Comparison of ENCODE assay signal across 21 cellular contexts in the genomic region with DNA sequence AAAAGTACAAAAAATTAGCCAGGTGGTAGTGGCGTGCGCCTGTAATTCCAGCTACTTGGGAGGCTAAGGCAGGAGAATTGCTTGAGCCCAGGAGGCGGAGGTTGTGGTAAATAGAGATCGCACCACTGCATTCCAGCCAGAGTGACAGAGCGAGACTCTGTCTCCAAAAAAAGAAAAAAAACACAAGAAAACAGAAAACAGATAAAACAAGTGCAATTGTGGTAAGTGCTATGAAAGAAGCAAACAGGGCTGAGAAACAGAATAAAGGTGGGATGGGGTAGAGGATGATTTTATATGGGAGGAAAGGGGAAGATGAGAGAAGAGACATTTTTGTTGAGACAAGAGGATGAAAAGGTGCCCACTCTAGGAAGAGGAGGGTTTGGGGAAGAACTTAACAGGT. TPM values are rescaled to one million over a fixed set of nuclear protein-coding genes. Genes with fewer than 3 reads are reported as not detected.
DNase-seq lines count a peak whose midpoint lies in the region; ATAC-seq, FAIRE-seq and TF ChIP-seq lines count a peak whose summit lies in the region.
"Had no signal": no experiment of that assay in that cellular context is flagged by ENCODE, and none has a peak within 500 bp of the region (broad histone marks: within the 10 kb centered on the region; RNA-seq: fewer than 3 reads in every experiment).

No MANE protein-coding gene starts in this region.

- no peaks in the 10 kb centered on the region; a peak in 1 of 4 replicates for H3K9me3 ChIP-seq in H1 (ENCODE audit: insufficient read depth in 2 of 2, low read depth in 1 of 2, low read length in 1 of 2)
- H3K9me3 ChIP-seq: A549, Caco-2 had no signal

- POLR2A ChIA-PET in H1 (lab: Charles Lee; ENCODE audit: partially characterized antibody), result interaction anchor here (2.2 to 2.8 kb wide), 2 partner anchors 10 to 12 kb away, joined by 6 to 7 read pairs; no protein-coding TSS in a partner anchor

- WGBS in H1 (ENCODE audit: extremely low coverage in 1 of 2, insufficient coverage in 1 of 2, insufficient read length in 1 of 2, insufficient replicate concordance in 2 of 2, low coverage in 1 of 2, low lambda C conversion rate in 2 of 2, missing lambda C conversion rate in 1 of 2), 2 experiments, result 94% methylated on average over 5 of the region's 5 CpGs; no CpG with 5 or more reads in 1 of the 2 experiments

- no peak overlapping the region for H2AK5ac ChIP-seq in H1 (ENCODE audit: low read depth, low read length)

- peaks cover 0 to under 1% of the 10 kb centered on the region in 2 experiments; a peak in 1 of 4 replicates for H3K79me2 ChIP-seq in H1 (ENCODE audit: control insufficient read depth in 1 of 2, insufficient read depth in 2 of 2, low read length in 2 of 2)

- H3K36me3 ChIP-seq in H1 (ENCODE audit: control insufficient read depth in 2 of 4, insufficient read depth in 4 of 4, low read length in 3 of 4), result no peaks in the 10 kb centered on the region
- H3K36me3 ChIP-seq: BLaER1 treated with 17β-estradiol and CSF1 and Interleukin-3, amounts not matched to agents 10 nM and 100 nM had no signal

- TF ChIP-seq POLR2A in H1 (IDR thresholded peaks at IDR 0.05; ENCODE audit: control extremely low read depth in 1 of 2, low read depth in 2 of 2, low read length in 2 of 2), result no peak

- H3K23me2 ChIP-seq in H1 (ENCODE audit: low read depth, low read length), result peaks cover 5% of the 10 kb centered on the region; the same call in 1 of the 2 replicates

- peaks cover 11 to 19% (median 14%) of the 10 kb centered on the region in 4 experiments for H3K4me1 ChIP-seq in H1 (replicated peaks in 1 of 4; ENCODE audit: control insufficient read depth in 3 of 4, insufficient read depth in 4 of 4, low read length in 3 of 4)
- H3K4me1 ChIP-seq: A549, Caco-2 had no signal

- no peak overlapping the region for H3K4me3 Mint-ChIP-seq in activated naive CD8-positive, alpha-beta T cell
- no peak overlapping the region for H3K4me3 Mint-ChIP-seq in activated naive CD8-positive, alpha-beta T cell treated with anti-CD3 and anti-CD28 coated beads, Interleukin-2, amount 50 U/mL, for 24 hours
- H3K4me3 Mint-ChIP-seq: B cell; CD4-positive, alpha-beta T cell; CD8-positive, alpha-beta T cell had no signal

- peaks cover 10% of the 10 kb centered on the region for H3K4me1 Mint-ChIP-seq in activated naive CD8-positive, alpha-beta T cell (ENCODE audit: low read depth)
- peaks cover 10% of the 10 kb centered on the region for H3K4me1 Mint-ChIP-seq in activated naive CD8-positive, alpha-beta T cell treated with anti-CD3 and anti-CD28 coated beads, Interleukin-2, amount 50 U/mL, for 24 hours

- H3K27ac ChIP-seq in H1 (ENCODE audit: low read depth, low read length), result no peak overlapping the region
- H3K27ac ChIP-seq: 22Rv1; A549; BLaER1 treated with 17β-estradiol and CSF1 and Interleukin-3, amounts not matched to agents 10 nM and 100 nM; C4-2B had no signal

- DNase-seq in activated naive CD8-positive, alpha-beta T cell treated with anti-CD3 and anti-CD28 coated beads, Interleukin-2, amount 50 U/mL, for 24 hours, result no peak
- DNase-seq in H1 (ENCODE audit: low read depth in 1 of 2, low spot score in 2 of 2) (no peak), HuH-7.5 (ENCODE audit: low spot score) (no peak), left cardiac atrium (no peak)
- DNase-seq: AML-193; Caco-2; Calu3; CD4-positive, alpha-beta T cell; CD8-positive, alpha-beta T cell; DMS79 treated with DMSO at 0.1 percent for 48 hours; GF-D8 had no signal

- TF ChIP-seq RAD21 in H1 (IDR thresholded peaks at IDR 0.05 in 1 of 2, conservative IDR thresholded peaks at IDR 0.05 in 1 of 2; ENCODE audit: low read depth in 2 of 2, low read length in 2 of 2), result no peak

- no peak overlapping the region for H3K4me3 ChIP-seq in H1 (ENCODE audit: extremely low read depth in 1 of 4, insufficient read depth in 2 of 4, low read depth in 3 of 4, low read length in 4 of 4)
- H3K4me3 ChIP-seq: A549; BLaER1 treated with 17β-estradiol and CSF1 and Interleukin-3, amounts not matched to agents 10 nM and 100 nM had no signal

- no peak overlapping the region for H4K8ac ChIP-seq in H1 (ENCODE audit: extremely low read depth, insufficient read depth, low read length)

- H3K36me3 Mint-ChIP-seq in activated naive CD8-positive, alpha-beta T cell, result no peaks in the 10 kb centered on the region
- no peaks in the 10 kb centered on the region for H3K36me3 Mint-ChIP-seq in activated naive CD8-positive, alpha-beta T cell treated with anti-CD3 and anti-CD28 coated beads, Interleukin-2, amount 50 U/mL, for 24 hours (ENCODE audit: low read depth)
- H3K36me3 Mint-ChIP-seq: CD8-positive, alpha-beta T cell had no signal

- no peak overlapping the region for H3K14ac ChIP-seq in H1 (ENCODE audit: insufficient read length)

- CTCF ChIA-PET in H1 (lab: Charles Lee; ENCODE audit: partially characterized antibody), result interaction anchor here (0.8 to 4.2 kb wide), 2 partner anchors 31 to 197 kb away, joined by 3 to 26 read pairs; no protein-coding TSS in a partner anchor

- no peak overlapping the region for H3K4me2 ChIP-seq in H1 (ENCODE audit: insufficient read depth in 1 of 2, low read depth in 2 of 2, low read length in 2 of 2)
- H3K4me2 ChIP-seq: A549; BLaER1 treated with 17β-estradiol and CSF1 and Interleukin-3, amounts not matched to agents 10 nM and 100 nM had no signal

- no peak overlapping the region for H3K56ac ChIP-seq in H1 (replicated peaks; ENCODE audit: insufficient read length, low read depth, low read length)

- no peak overlapping the region for H4K91ac ChIP-seq in H1 (replicated peaks; ENCODE audit: insufficient read length, low read length)

- no peak overlapping the region for H2AFZ ChIP-seq in H1 (ENCODE audit: low read length)

- H3K9ac ChIP-seq in H1 (replicated peaks in 1 of 4; ENCODE audit: extremely low read depth in 1 of 4, low read depth in 3 of 4, low read length in 3 of 4), result no peak overlapping the region
- H3K9ac ChIP-seq: BLaER1 treated with 17β-estradiol and CSF1 and Interleukin-3, amounts not matched to agents 10 nM and 100 nM had no signal

- intact Hi-C loops in left cardiac atrium (cut with DNase I), result no loop called here

- H3K27me3 ChIP-seq in H1 (replicated peaks in 1 of 4; ENCODE audit: control insufficient read depth in 3 of 4, extremely low read depth in 1 of 4, insufficient read depth in 3 of 4, low read length in 3 of 4), result no peaks in the 10 kb centered on the region

- H3K4ac ChIP-seq in H1 (replicated peaks; ENCODE audit: insufficient read length, low read depth, low read length), result no peak overlapping the region

- peak overlapping the region; percentile 10 for H3K27ac Mint-ChIP-seq in activated naive CD8-positive, alpha-beta T cell
- H3K27ac Mint-ChIP-seq in activated naive CD8-positive, alpha-beta T cell treated with anti-CD3 and anti-CD28 coated beads, Interleukin-2, amount 50 U/mL, for 24 hours, result no peak overlapping the region
- H3K27ac Mint-ChIP-seq: B cell; CD4-positive, alpha-beta T cell; CD8-positive, alpha-beta T cell had no signal

- no peak overlapping the region for H2BK5ac ChIP-seq in H1 (ENCODE audit: low read depth, low read length)

- no peak overlapping the region for H3K18ac ChIP-seq in H1 (ENCODE audit: extremely low read depth, low read length)

- H3K23ac ChIP-seq in H1 (ENCODE audit: insufficient read length), result no peak overlapping the region

- no peak for TF ChIP-seq CTCF in H1 (IDR thresholded peaks at IDR 0.05; ENCODE audit: control extremely low read depth in 1 of 3, insufficient read depth in 1 of 3, low read depth in 1 of 3, low read length in 3 of 3)

- H3K27me3 Mint-ChIP-seq in activated naive CD8-positive, alpha-beta T cell, result peaks cover 10% of the 10 kb centered on the region
- H3K27me3 Mint-ChIP-seq in activated naive CD8-positive, alpha-beta T cell treated with anti-CD3 and anti-CD28 coated beads, Interleukin-2, amount 50 U/mL, for 24 hours, result peaks cover 26% of the 10 kb centered on the region

- no peaks in the 10 kb centered on the region for H4K20me1 ChIP-seq in H1 (replicated peaks in 1 of 2; ENCODE audit: control insufficient read depth in 1 of 2, insufficient read depth in 2 of 2, low read length in 2 of 2)
- H4K20me1 ChIP-seq: BLaER1 treated with 17β-estradiol and CSF1 and Interleukin-3, amounts not matched to agents 10 nM and 100 nM had no signal

- no peak for FAIRE-seq in H1 (lab: Jason Lieb, UNC)
- FAIRE-seq: A549, D721Med, G401.6, GM12891, GM19239 had no signal

- TF ChIP-seq EP300 in H1 (IDR thresholded peaks at IDR 0.05; ENCODE audit: borderline replicate concordance in 1 of 2, low read depth in 2 of 2, low read length in 2 of 2), result no peak

- H2BK12ac ChIP-seq in H1 (ENCODE audit: low read depth, low read length), result no peak overlapping the region

- H3K79me1 ChIP-seq in H1 (ENCODE audit: low read depth, low read length), result no peaks in the 10 kb centered on the region

- H4K5ac ChIP-seq in H1 (ENCODE audit: insufficient read length, low read depth, low read length), result no peak overlapping the region

- no peak overlapping the region for H2BK120ac ChIP-seq in H1 (replicated peaks; ENCODE audit: low read depth, low read length)

- H2BK15ac ChIP-seq in H1 (ENCODE audit: low read length), result no peak overlapping the region

- H2BK20ac ChIP-seq in H1 (ENCODE audit: low read length), result no peak overlapping the region

- no peak for ATAC-seq in activated naive CD8-positive, alpha-beta T cell treated with anti-CD3 and anti-CD28 coated beads, Interleukin-2, amount 50 U/mL, for 24 hours
- ATAC-seq in left cardiac atrium, result no peak
- ATAC-seq: A549; CD8-positive, alpha-beta T cell had no signal

- H3K9me3 Mint-ChIP-seq in activated naive CD8-positive, alpha-beta T cell (ENCODE audit: low read depth), result peaks cover 4% of the 10 kb centered on the region
- peaks cover 5% of the 10 kb centered on the region for H3K9me3 Mint-ChIP-seq in activated naive CD8-positive, alpha-beta T cell treated with anti-CD3 and anti-CD28 coated beads, Interleukin-2, amount 50 U/mL, for 24 hours

TF ChIP-seq in H1, 55 proteins besides CTCF, POLR2A, EP300 and RAD21 (continues in another document):
- TF ChIP-seq CEBPB (IDR thresholded peaks at IDR 0.05; ENCODE audit: low read depth, low read length) (no peak), SP2 (IDR thresholded peaks at IDR 0.05; ENCODE audit: low read length) (no peak)

RNA-seq across cellular contexts. Expression of a gene that starts 5.0 kb away (rescaled TPM):
- total RNA-seq in H1 (2021; fragmentation: NEBNext Ultra II Directional; extraction: Animal tissue kit (Norgen Biotek cat#: 25700)), result 173 and 180 TPM in 2 replicates
- polyA plus RNA-seq in H1 (2011; rRNA removed), result 113 and 169 TPM in 2 replicates
- polyA plus RNA-seq in H1 (2011; cell fraction: cytosol; rRNA removed), result 96.2 TPM
- 219 TPM for polyA plus RNA-seq in H1 (2011; cell fraction: nucleus; rRNA removed)
- 59.8 to 90.9 TPM (median 83.4 TPM) in 4 replicates for polyA plus RNA-seq in H1 (2012, experiment 1 of 2)
- polyA plus RNA-seq in H1 (2012, experiment 2 of 2), result 63.6 TPM
- 44.3 TPM for polyA plus RNA-seq in H1 (2013, experiment 1 of 2)
- polyA plus RNA-seq in H1 (2013, experiment 2 of 2), result 44.2 TPM
- polyA minus RNA-seq in H1 (2011; rRNA and poly(A)+ RNA removed), result 81.6 and 128 TPM in 2 replicates
- 90.1 TPM for polyA minus RNA-seq in H1 (2011; cell fraction: cytosol; rRNA and poly(A)+ RNA removed)
- 162 TPM for polyA minus RNA-seq in H1 (2011; cell fraction: nucleus; rRNA and poly(A)+ RNA removed)
- 10 to 100 TPM; 14.0 to 14.4 TPM for total RNA-seq in left cardiac atrium

Comparison
In these comparisons a context has a peak if more than half of its experiments do, and no peak if none do; other contexts are left out.
1. RNA of a gene that starts 5.0 kb away (total RNA-seq): 173 to 180 TPM in H1; 14.0 to 14.4 TPM in left cardiac atrium; every median in the first group is over 10 times any median in the second.